In the genomic region with DNA sequence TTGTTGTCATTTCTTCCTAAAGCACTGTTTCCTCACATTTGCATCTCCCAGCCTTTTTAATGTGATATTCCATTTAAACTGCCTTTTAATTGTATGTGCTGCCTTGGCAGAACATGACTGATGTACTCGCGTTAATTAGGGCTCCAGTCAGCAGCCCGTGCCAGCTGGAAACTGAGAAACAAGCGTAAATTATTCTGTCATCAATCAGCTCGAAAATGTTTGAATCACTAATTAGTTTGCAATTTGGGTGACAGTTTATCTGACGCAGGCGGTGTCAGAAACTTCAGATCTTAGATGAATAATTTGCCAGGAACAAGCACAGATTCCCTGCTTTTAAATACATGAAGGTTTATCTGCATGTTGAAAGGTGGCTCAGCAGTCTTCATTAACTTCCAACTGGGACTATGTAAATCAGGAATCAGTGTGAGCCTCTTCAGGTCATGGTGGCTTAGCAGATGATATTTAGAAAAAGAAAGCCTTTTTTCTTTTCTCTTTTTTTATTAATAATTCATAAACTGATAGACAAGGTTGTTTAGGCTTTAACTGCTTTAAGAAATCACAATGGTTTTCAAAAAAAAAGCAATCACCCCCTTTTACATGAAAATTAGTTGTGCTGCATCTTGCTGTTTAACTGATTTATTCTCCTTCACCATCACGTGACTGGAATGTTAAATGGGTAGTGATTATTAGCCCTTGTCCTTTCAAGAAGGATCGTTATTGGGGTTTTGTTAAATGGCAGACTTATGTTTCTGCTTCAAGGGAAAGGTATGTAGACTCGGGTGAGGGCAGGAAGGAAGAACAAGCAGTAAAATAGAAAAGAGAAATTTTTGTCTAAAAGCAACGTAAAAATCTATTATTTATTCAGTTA, we compare ENCODE assay signal across 1 cellular context.
TF ChIP-seq lines count a peak whose summit lies in the region.

No MANE protein-coding gene starts in this region.

TF ChIP-seq in K562, 482 proteins besides CTCF, POLR2A, EP300 and RAD21 (continued from another document):
- TF ChIP-seq, protein P1, sequence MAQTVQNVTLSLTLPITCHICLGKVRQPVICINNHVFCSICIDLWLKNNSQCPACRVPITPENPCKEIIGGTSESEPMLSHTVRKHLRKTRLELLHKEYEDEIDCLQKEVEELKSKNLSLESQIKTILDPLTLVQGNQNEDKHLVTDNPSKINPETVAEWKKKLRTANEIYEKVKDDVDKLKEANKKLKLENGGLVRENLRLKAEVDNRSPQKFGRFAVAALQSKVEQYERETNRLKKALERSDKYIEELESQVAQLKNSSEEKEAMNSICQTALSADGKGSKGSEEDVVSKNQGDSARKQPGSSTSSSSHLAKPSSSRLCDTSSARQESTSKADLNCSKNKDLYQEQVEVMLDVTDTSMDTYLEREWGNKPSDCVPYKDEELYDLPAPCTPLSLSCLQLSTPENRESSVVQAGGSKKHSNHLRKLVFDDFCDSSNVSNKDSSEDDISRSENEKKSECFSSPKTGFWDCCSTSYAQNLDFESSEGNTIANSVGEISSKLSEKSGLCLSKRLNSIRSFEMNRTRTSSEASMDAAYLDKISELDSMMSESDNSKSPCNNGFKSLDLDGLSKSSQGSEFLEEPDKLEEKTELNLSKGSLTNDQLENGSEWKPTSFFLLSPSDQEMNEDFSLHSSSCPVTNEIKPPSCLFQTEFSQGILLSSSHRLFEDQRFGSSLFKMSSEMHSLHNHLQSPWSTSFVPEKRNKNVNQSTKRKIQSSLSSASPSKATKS (CRISPR knock-in tag; IDR thresholded peaks at IDR 0.05): no peak
- TF ChIP-seq, protein P2, sequence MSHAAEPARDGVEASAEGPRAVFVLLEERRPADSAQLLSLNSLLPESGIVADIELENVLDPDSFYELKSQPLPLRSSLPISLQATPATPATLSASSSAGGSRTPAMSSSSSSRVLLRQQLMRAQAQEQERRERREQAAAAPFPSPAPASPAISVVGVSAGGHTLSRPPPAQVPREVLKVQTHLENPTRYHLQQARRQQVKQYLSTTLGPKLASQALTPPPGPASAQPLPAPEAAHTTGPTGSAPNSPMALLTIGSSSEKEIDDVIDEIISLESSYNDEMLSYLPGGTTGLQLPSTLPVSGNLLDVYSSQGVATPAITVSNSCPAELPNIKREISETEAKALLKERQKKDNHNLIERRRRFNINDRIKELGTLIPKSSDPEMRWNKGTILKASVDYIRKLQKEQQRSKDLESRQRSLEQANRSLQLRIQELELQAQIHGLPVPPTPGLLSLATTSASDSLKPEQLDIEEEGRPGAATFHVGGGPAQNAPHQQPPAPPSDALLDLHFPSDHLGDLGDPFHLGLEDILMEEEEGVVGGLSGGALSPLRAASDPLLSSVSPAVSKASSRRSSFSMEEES (CRISPR knock-in tag; IDR thresholded peaks at IDR 0.05): peak; percentile 54
